ENCODE assay signal across 10 cellular contexts in the genomic region with DNA sequence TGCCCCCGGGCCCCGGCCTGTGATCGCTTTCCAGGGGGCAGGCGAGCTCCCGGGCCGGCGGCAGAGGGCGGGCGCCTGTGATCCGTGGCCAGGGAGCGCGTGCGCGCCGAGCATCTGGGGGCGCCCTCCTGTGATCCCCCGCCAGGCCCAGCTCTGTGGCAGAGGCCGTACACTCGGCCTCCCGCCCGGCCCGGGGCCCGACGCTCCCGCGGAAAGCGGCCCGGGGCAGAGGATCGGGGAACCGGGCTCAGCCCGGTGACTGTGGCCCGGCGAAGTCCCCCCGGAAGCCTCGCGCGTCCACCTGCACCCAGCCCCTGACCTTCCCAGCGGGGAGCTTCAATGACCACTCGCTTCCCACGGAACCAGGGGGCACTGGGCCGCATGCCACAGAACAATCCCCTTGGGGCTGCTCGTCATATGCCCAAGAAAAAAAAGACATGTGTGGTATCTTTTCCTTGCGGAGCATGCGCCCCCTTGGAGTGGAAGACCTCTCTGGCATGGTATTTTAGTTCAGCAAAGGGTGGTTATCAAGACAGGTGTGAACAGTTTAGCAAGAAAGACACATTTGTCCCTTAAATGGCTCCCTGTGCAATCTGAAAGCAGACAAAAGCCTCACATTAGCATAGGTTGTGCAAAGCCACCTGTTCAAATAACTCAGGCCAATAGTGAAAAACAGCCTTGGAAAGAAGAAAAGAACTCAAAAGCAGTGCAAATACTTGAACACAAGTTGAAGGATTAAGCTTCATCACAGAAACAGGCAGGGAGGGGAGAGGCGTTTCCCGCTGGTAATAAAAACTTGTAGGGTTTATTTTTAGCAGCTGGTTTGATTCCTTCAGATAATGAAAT.
DNase-seq lines count a peak whose midpoint lies in the region; ATAC-seq, FAIRE-seq and TF ChIP-seq lines count a peak whose summit lies in the region.
"Had no signal": no experiment of that assay in that cellular context is flagged by ENCODE, and none has a peak within 500 bp of the region (broad histone marks: within the 10 kb centered on the region; RNA-seq: fewer than 3 reads in every experiment).

No MANE protein-coding gene starts in this region.

- H3K27ac Mint-ChIP-seq in endodermal cell, result no peak overlapping the region

- DNase-seq in ELF-1 (ENCODE audit: low read depth, low spot score), result peak; percentile 14
- DNase-seq in NCI-H2081 (lab: John Stamatoyannopoulos, UW), result peak; percentile 68 to 92
- DNase-seq in endodermal cell, result peak; percentile 57
- peak in 2 of 6 donors; percentile 57 to 71 for DNase-seq in pancreas
- DNase-seq in kidney tubule cell (ENCODE audit: low spot score), result no peak
- DNase-seq in cortex of kidney (lab: John Stamatoyannopoulos, UW), result no peak
- no peak for DNase-seq in GM19238 (ENCODE audit: insufficient read length, low spot score)
- DNase-seq: left ventricle myocardium superior, T-helper 9 cell had no signal

- no peaks in the 10 kb centered on the region for H3K9me3 Mint-ChIP-seq in endodermal cell

- H3K9ac ChIP-seq in endodermal cell (ENCODE audit: extremely low read depth, low read length, poor library complexity, severe bottlenecking), result no peak overlapping the region

- H3K27me3 Mint-ChIP-seq in endodermal cell (ENCODE audit: insufficient read depth), result peaks cover 34% of the 10 kb centered on the region

- H3K4me3 ChIP-seq in endodermal cell (ENCODE audit: low read length) (peak overlapping the region; percentile 23), pancreas (peak overlapping the region; percentile 5 to 35 (median 16))

- TF ChIP-seq CTCF in endodermal cell (conservative IDR thresholded peaks at IDR 0.05) (no peak), pancreas (IDR thresholded peaks at IDR 0.05) (no peak)

- H3K4me1 ChIP-seq in endodermal cell (ENCODE audit: control insufficient read depth, insufficient read depth, low read length) (no peaks in the 10 kb centered on the region), pancreas (no peaks in the 10 kb centered on the region)

- ATAC-seq in pancreas (peak; percentile 55 to 80 (median 65)), GM18520 (IDR thresholded peaks at IDR 0.05; ENCODE audit: unreplicated experiment) (no peak)
- ATAC-seq: left ventricle myocardium superior had no signal

- H3K4me3 Mint-ChIP-seq in endodermal cell, result no peak overlapping the region

- H3K27me3 ChIP-seq in endodermal cell (ENCODE audit: control insufficient read depth, insufficient read depth, low read length, poor library complexity, severe bottlenecking) (peaks cover 11% of the 10 kb centered on the region), pancreas (no peaks in the 10 kb centered on the region)

- no peak for FAIRE-seq in pancreas (lab: Jason Lieb, UNC)

- WGBS in endodermal cell (ENCODE audit: insufficient coverage in 1 of 2, insufficient read length in 1 of 2), 2 experiments, result 23 to 36% methylated on average over 16 to 46 of the region's 46 CpGs
- WGBS in pancreas, 2 donors, result 4 to 8% methylated on average over 40 to 46 of the region's 46 CpGs

- intact Hi-C loops in pancreas (cut with DNase I), result no loop called here

- peaks cover 15% of the 10 kb centered on the region for H3K4me1 Mint-ChIP-seq in endodermal cell

- no peak overlapping the region for H3K27ac ChIP-seq in endodermal cell (ENCODE audit: low read depth, low read length)
- H3K27ac ChIP-seq in pancreas, result no peak overlapping the region

- H3K9me3 ChIP-seq in endodermal cell (ENCODE audit: control insufficient read depth, low read length), result no peaks in the 10 kb centered on the region
- no peaks in the 10 kb centered on the region for H3K9me3 ChIP-seq in pancreas

- H3K36me3 Mint-ChIP-seq in endodermal cell (ENCODE audit: low read depth), result peaks cover 2% of the 10 kb centered on the region

- no peaks in the 10 kb centered on the region for H3K36me3 ChIP-seq in endodermal cell (ENCODE audit: control insufficient read depth, insufficient read depth, low read length)
- H3K36me3 ChIP-seq in pancreas, result no peaks in the 10 kb centered on the region

Comparison
In these comparisons a context has a peak if more than half of its experiments do, and no peak if none do; other contexts are left out.
1. DNase-seq: peak in ELF-1 (single experiment), NCI-H2081 (2 of 2) and endodermal cell (single experiment); none in kidney tubule cell (single experiment), cortex of kidney (single experiment) and GM19238 (single experiment).